ENCODE assay signal across 26 cellular contexts in the genomic region with DNA sequence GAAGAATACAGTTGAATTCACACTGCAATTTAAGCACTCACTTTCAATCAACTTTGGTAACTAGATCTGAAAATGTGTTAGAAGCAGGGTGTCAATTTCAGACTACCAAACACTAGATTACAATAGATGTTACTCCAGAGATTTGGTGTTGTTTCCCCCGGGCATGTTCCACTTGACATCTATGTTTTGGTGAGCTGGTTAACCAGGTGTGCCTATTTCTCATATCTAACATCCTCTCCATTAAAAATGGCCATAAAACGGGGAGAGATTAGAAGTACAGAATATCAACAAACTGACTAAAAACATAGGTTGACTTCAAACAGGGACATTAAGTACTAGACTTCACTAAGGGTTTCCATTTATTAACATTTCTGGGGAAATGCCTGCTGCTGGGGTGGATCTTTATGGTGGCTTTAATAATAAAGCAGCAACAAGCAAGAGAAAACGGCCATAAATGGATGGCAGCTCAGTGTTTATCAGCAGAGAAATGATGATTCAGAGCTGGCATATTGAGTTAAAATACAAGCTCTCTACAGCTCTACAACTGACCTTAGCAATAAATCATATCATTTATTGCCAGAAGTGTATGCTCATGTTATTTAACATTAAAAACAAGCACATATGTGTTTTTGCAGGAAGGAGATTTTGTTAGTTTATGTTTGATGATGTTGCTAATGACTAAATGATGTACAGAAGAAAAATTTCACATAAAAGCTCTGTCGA.
DNase-seq lines count a peak whose midpoint lies in the region; ATAC-seq, FAIRE-seq and TF ChIP-seq lines count a peak whose summit lies in the region.
"Had no signal": no experiment of that assay in that cellular context is flagged by ENCODE, and none has a peak within 500 bp of the region (broad histone marks: within the 10 kb centered on the region; RNA-seq: fewer than 3 reads in every experiment).

No MANE protein-coding gene starts in this region.

- peaks cover 33% of the 10 kb centered on the region for H3K4me1 ChIP-seq in BE2C
- H3K4me1 ChIP-seq: ascending aorta, lower lobe of right lung, prostate gland had no signal

- no peaks in the 10 kb centered on the region for H3K36me3 ChIP-seq in BE2C
- H3K36me3 ChIP-seq: ascending aorta, lower lobe of right lung, prostate gland had no signal

- peak; percentile 22 for DNase-seq in BE2C
- DNase-seq in H54 (ENCODE audit: insufficient read length, low spot score) = no peak
- peak; percentile 78 for DNase-seq in NCI-H2171 treated with DMSO at 0.1 percent for 48 hours (lab: John Stamatoyannopoulos, UW)
- DNase-seq in cerebellar cortex (ENCODE audit: low spot score) = peak; percentile 22
- DNase-seq in NCI-H82 treated with DMSO at 0.1 percent for 48 hours (lab: John Stamatoyannopoulos, UW; ENCODE audit: unreplicated experiment) = no peak
- no peak for DNase-seq in dermis blood vessel endothelial cell
- DNase-seq: activated CD4-positive, alpha-beta T cell treated with anti-CD3 and anti-CD28 coated beads for 48 hours; activated naive CD4-positive, alpha-beta T cell treated with anti-CD3 and anti-CD28 coated beads, Interleukin-2, amount 50 U/mL, for 16 hours; activated T-cell treated with anti-CD3 and anti-CD28 coated beads, Interleukin-2, amount 50 U/mL, for 48 hours; caudate nucleus; dorsolateral prefrontal cortex; GF-D8; hypothalamus; lower lobe of right lung; MV-4-11; NCI-H226; stimulated activated CD4-positive, alpha-beta T cell treated with anti-CD3 and anti-CD28 coated beads, Interleukin-2, amount 100 ng/mL, for 24 hours; stimulated activated naive CD4-positive, alpha-beta T cell; T-helper 2 cell had no signal

- TF ChIP-seq POLR2A in H54 (IDR thresholded peaks at IDR 0.05; ENCODE audit: low read depth, low read length) = no peak

- no peaks in the 10 kb centered on the region for H3K9me3 ChIP-seq in BE2C
- H3K9me3 ChIP-seq: ascending aorta, lower lobe of right lung, prostate gland had no signal

- TF ChIP-seq CTCF in BE2C (IDR thresholded peaks at IDR 0.05; ENCODE audit: low read depth, low read length) = no peak

- peak overlapping the region; percentile 47 for H3K4me3 ChIP-seq in BE2C (ENCODE audit: low read depth, low read length)
- H3K4me3 ChIP-seq: ascending aorta, dorsolateral prefrontal cortex, lower lobe of right lung, prostate gland, skin epidermis had no signal

- H3K27me3 ChIP-seq in BE2C = no peaks in the 10 kb centered on the region
- H3K27me3 ChIP-seq: ascending aorta, dorsolateral prefrontal cortex had no signal

- ATAC-seq in HG03039 (IDR thresholded peaks at IDR 0.05; ENCODE audit: unreplicated experiment) (no peak), GM18873 (IDR thresholded peaks at IDR 0.05; ENCODE audit: low FRiP score, unreplicated experiment) (no peak)
- ATAC-seq: lower lobe of right lung had no signal

- FAIRE-seq in H54 (lab: Jason Lieb, UNC) = peak; percentile 11
- FAIRE-seq: frontal cortex, keratinocyte had no signal

Comparison
In these comparisons a context has a peak if more than half of its experiments do, and no peak if none do; other contexts are left out.
1. DNase-seq: peak in BE2C (single experiment), NCI-H2171 treated with DMSO at 0.1 percent for 48 hours (single experiment) and cerebellar cortex (single experiment); none in H54 (single experiment), NCI-H82 treated with DMSO at 0.1 percent for 48 hours (single experiment) and dermis blood vessel endothelial cell (single experiment).